1 cellular context compared by ENCODE assay signal in genomic region chr11:128593281-128593680, GRCh38.
TF ChIP-seq lines count a peak whose summit lies in the region.

No MANE protein-coding gene starts in this region.

TF ChIP-seq in HEK293, 187 proteins besides CTCF, POLR2A, EP300 and RAD21 (continued from another document):
- TF ChIP-seq PRDM2 (tag by site-specific recombination; IDR thresholded peaks at IDR 0.05; ENCODE audit: borderline replicate concordance) (no peak), OSR2 (tag by site-specific recombination; IDR thresholded peaks at IDR 0.05) (peak; percentile 56), SCRT2 (tag by site-specific recombination; IDR thresholded peaks at IDR 0.05) (no peak), ZEB2 (tag by site-specific recombination; IDR thresholded peaks at IDR 0.05) (peak; percentile 55; the same call in 1 of the 2 replicates), ZNF18 (tag by site-specific recombination; IDR thresholded peaks at IDR 0.05) (peak; percentile 52; the same call in 1 of the 2 replicates), SETDB1 (IDR thresholded peaks at IDR 0.05; ENCODE audit: insufficient read length, low read length) (no peak), SP7 (tag by site-specific recombination; IDR thresholded peaks at IDR 0.05) (peak; percentile 49; the same call in 1 of the 2 replicates), ZNF560 (tag by site-specific recombination; IDR thresholded peaks at IDR 0.05; ENCODE audit: borderline replicate concordance) (no peak), ZNF146 (tag by site-specific recombination; IDR thresholded peaks at IDR 0.05) (no peak), BCL11A (tag by site-specific recombination; IDR thresholded peaks at IDR 0.05; ENCODE audit: low read depth) (no peak), ZNF629 (tag by site-specific recombination; IDR thresholded peaks at IDR 0.05) (no peak), ZNF521 (tag by site-specific recombination; IDR thresholded peaks at IDR 0.05) (no peak)
